8 cellular contexts compared by ENCODE assay signal in the genomic region with DNA sequence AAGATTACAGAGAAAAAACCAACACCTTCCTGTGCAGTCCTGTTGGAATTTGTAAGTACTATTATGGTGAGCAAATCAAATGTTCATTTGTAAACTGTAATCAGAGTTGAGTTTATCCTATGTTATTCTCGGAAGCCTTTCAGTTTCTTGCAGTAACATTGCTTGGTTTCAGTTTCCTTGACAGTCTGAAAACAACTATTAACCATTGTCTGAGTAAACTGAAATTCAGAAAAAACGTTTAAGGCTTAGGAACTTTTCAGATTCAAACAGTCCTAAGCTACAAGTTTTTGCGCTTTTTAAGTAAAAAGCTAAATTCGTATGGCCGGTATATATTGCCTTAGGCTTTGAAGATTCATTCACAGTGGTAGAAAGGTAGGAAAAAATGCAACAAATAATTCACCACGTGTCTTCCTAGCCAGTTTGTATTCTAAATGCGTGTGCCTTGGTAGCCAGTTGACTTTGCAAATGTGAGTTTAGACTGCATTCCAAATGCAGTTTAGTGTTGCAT. TPM values are rescaled to one million over a fixed set of nuclear protein-coding genes. Genes with fewer than 3 reads are reported as not detected.
DNase-seq lines count a peak whose midpoint lies in the region; ATAC-seq and TF ChIP-seq lines count a peak whose summit lies in the region.

No MANE protein-coding gene starts in this region.

- TF ChIP-seq CTCF in DOHH2 (IDR thresholded peaks at IDR 0.05; ENCODE audit: low read depth, low read length, poor library complexity, severe bottlenecking), result no peak
- TF ChIP-seq CTCF in cardiac fibroblast (IDR thresholded peaks at IDR 0.05; ENCODE audit: low read depth, low read length), result no peak
- TF ChIP-seq CTCF in vagina (IDR thresholded peaks at IDR 0.05), result no peak

- TF ChIP-seq POLR2A in vagina (IDR thresholded peaks at IDR 0.05), result no peak

- intact Hi-C loops in vagina (cut with DNase I), result loop anchor here (10.0 kb wide), 1 partner anchor 48 kb away; no protein-coding TSS in a partner anchor

- ATAC-seq in HG02884 (IDR thresholded peaks at IDR 0.05; ENCODE audit: unreplicated experiment) (no peak), HG02970 (IDR thresholded peaks at IDR 0.05; ENCODE audit: low FRiP score, unreplicated experiment) (no peak), GM19397 (IDR thresholded peaks at IDR 0.05; ENCODE audit: unreplicated experiment) (no peak)

- H4K8ac ChIP-seq in mesenchymal stem cell (ENCODE audit: low read length), result no peak overlapping the region

- 21% methylated on average over 6 of the region's 7 CpGs for WGBS in mesenchymal stem cell

- H3K4me1 ChIP-seq in DOHH2 (ENCODE audit: control insufficient read depth, low read length) (peaks cover 43% of the 10 kb centered on the region), mesenchymal stem cell (ENCODE audit: control insufficient read depth, insufficient read depth, low read depth, low read length) (peaks cover 8% of the 10 kb centered on the region), vagina (peaks cover 78% of the 10 kb centered on the region)

- H3K18ac ChIP-seq in mesenchymal stem cell (ENCODE audit: low read depth in 1 of 2, low read length in 2 of 2), result no peak overlapping the region

- no peaks in the 10 kb centered on the region for H3K9me3 ChIP-seq in DOHH2 (ENCODE audit: control insufficient read depth, insufficient read depth, low read length)
- H3K9me3 ChIP-seq in mesenchymal stem cell (ENCODE audit: control insufficient read depth, low read length), result no peaks in the 10 kb centered on the region
- H3K9me3 ChIP-seq in vagina, result no peaks in the 10 kb centered on the region

- H2BK5ac ChIP-seq in mesenchymal stem cell (ENCODE audit: low read depth, low read length, poor library complexity, severe bottlenecking), result no peak overlapping the region

- peaks cover 2% of the 10 kb centered on the region for H3K79me1 ChIP-seq in mesenchymal stem cell (replicated peaks; ENCODE audit: low read length, poor library complexity, severe bottlenecking)

- H3K36me3 ChIP-seq in DOHH2 (ENCODE audit: control insufficient read depth, low read length) (peaks cover 70% of the 10 kb centered on the region), mesenchymal stem cell (ENCODE audit: control insufficient read depth in 1 of 2, insufficient read depth in 2 of 2, low read depth in 1 of 2, low read length in 2 of 2) (peaks cover 5 to 6% of the 10 kb centered on the region in 2 experiments), vagina (no peaks in the 10 kb centered on the region)

- H4K91ac ChIP-seq in mesenchymal stem cell (ENCODE audit: low read length), result no peak overlapping the region

- H3F3A ChIP-seq in DOHH2 (ENCODE audit: control insufficient read depth, insufficient read depth), result peaks cover 12% of the 10 kb centered on the region

- H3K79me2 ChIP-seq in DOHH2 (ENCODE audit: control insufficient read depth, low read length), result peaks cover 87% of the 10 kb centered on the region

- no peak overlapping the region for H2AFZ ChIP-seq in mesenchymal stem cell (ENCODE audit: low read depth, low read length)

- no peak overlapping the region for H2BK120ac ChIP-seq in mesenchymal stem cell (ENCODE audit: low read depth, low read length)

- H3K23ac ChIP-seq in mesenchymal stem cell (ENCODE audit: low read length in 2 of 2), result no peak overlapping the region

- peaks cover 47% of the 10 kb centered on the region for H4K20me1 ChIP-seq in DOHH2 (ENCODE audit: control insufficient read depth, insufficient read depth, low read depth, low read length)

- no peak overlapping the region for H2BK15ac ChIP-seq in mesenchymal stem cell (ENCODE audit: low read depth, poor library complexity, severe bottlenecking)

- DNase-seq in LoVo (ENCODE audit: low spot score) (peak; percentile 29), cardiac fibroblast (ENCODE audit: low read depth in 2 of 2) (peak; percentile 37 to 84), mesenchymal stem cell (peak; percentile 74), vagina (ENCODE audit: extremely low spot score in 2 of 2) (no peak)

- H3K27me3 ChIP-seq in DOHH2 (ENCODE audit: control insufficient read depth, low read length) (no peaks in the 10 kb centered on the region), mesenchymal stem cell (ENCODE audit: control insufficient read depth in 1 of 2, insufficient read depth in 1 of 2, low read length in 2 of 2) (no peaks in the 10 kb centered on the region), vagina (no peaks in the 10 kb centered on the region)

- H2AK5ac ChIP-seq in mesenchymal stem cell (ENCODE audit: low read length, severe bottlenecking), result no peak overlapping the region

- H3K27ac ChIP-seq in DOHH2 (ENCODE audit: low read depth, low read length), result peak overlapping the region; percentile 83; the same call in 1 of the 2 replicates
- no peak overlapping the region for H3K27ac ChIP-seq in mesenchymal stem cell (ENCODE audit: low read length, poor library complexity, severe bottlenecking)
- peak overlapping the region; percentile 100 for H3K27ac ChIP-seq in vagina

- H3K14ac ChIP-seq in mesenchymal stem cell (ENCODE audit: low read length in 2 of 2), result no peak overlapping the region

- no peak overlapping the region for H3K4ac ChIP-seq in mesenchymal stem cell (ENCODE audit: low read depth in 1 of 2, low read length in 2 of 2)

- no peaks in the 10 kb centered on the region for H3K9me2 ChIP-seq in DOHH2 (replicated peaks; ENCODE audit: control insufficient read depth, low read length)

- H3K4me3 ChIP-seq in DOHH2 (ENCODE audit: low read length), result peak overlapping the region; percentile 76
- H3K4me3 ChIP-seq in cardiac fibroblast (replicated peaks in 1 of 2; ENCODE audit: low read depth in 2 of 2, low read length in 2 of 2), result peak overlapping the region; percentile 98
- H3K4me3 ChIP-seq in mesenchymal stem cell (ENCODE audit: insufficient read depth in 1 of 2, low read depth in 1 of 2, low read length in 2 of 2), result peak overlapping the region in 1 of 2 experiments; percentile 95
- peak overlapping the region; percentile 92 to 93 for H3K4me3 ChIP-seq in vagina

- H2BK12ac ChIP-seq in mesenchymal stem cell (ENCODE audit: low read length in 2 of 2), result no peak overlapping the region

- peak overlapping the region; percentile 100 for H3K9ac ChIP-seq in mesenchymal stem cell (ENCODE audit: low read length)

- H3K4me2 ChIP-seq in DOHH2 (ENCODE audit: low read length) (peak overlapping the region; percentile 85), mesenchymal stem cell (ENCODE audit: low read length, poor library complexity, severe bottlenecking) (peak overlapping the region; percentile 85)

RNA-seq across cellular contexts. Expression of gene GPBP1, which starts 2.5 kb away (rescaled TPM):
- polyA plus RNA-seq in mesenchymal stem cell (2013, experiment 1 of 2), result 35.5 TPM
- polyA plus RNA-seq in mesenchymal stem cell (2013, experiment 2 of 2), result 37.4 TPM
- total RNA-seq in vagina, result 62.6 TPM

Comparison
In these comparisons a context has a peak if more than half of its experiments do, and no peak if none do; other contexts are left out.
1. DNase-seq: peak in LoVo (single experiment), cardiac fibroblast (2 of 2) and mesenchymal stem cell (single experiment); none in vagina (0 of 2).